In the genomic region with DNA sequence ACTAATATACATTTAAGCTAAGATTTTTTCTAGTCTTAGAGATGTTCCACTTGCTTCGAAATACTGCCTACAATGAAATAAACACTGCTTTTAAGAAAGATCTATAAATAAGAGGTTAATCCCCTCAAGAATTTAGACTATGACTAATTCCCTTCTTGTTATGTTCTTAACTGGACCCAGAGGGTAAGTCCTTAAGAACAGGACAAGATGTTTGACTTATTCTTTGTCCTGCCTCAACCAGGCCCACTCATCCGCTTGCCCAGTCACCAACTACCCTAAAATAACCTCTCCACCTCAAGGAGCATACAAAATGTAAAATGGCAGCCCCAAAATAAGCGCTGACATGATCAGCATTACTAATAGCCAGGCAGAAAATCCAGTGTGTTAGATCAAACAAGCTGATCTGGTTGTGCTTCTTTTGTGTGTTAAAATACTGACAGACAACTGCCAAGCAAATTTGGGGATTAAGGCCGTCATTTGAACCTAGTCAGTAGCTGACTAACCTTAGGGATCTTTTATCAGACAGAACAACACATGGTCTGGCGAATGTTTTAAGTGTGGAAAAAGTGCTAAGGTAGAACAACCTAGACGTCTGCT, we compare ENCODE assay signal across 1 cellular context.
TF ChIP-seq lines count a peak whose summit lies in the region.

No MANE protein-coding gene starts in this region.

TF ChIP-seq in IMR-90, 13 proteins besides CTCF, POLR2A, EP300 and RAD21 (continued from another document):
- no peak for TF ChIP-seq RCOR1 (IDR thresholded peaks at IDR 0.05; ENCODE audit: insufficient replicate concordance, low read length)
- TF ChIP-seq CHD1 (IDR thresholded peaks at IDR 0.05; ENCODE audit: low read depth, low read length), result no peak
- TF ChIP-seq, protein P1, sequence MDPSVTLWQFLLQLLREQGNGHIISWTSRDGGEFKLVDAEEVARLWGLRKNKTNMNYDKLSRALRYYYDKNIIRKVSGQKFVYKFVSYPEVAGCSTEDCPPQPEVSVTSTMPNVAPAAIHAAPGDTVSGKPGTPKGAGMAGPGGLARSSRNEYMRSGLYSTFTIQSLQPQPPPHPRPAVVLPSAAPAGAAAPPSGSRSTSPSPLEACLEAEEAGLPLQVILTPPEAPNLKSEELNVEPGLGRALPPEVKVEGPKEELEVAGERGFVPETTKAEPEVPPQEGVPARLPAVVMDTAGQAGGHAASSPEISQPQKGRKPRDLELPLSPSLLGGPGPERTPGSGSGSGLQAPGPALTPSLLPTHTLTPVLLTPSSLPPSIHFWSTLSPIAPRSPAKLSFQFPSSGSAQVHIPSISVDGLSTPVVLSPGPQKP (IDR thresholded peaks at IDR 0.05; ENCODE audit: borderline replicate concordance, low read depth, low read length), result no peak
- no peak for TF ChIP-seq NFE2L2 (IDR thresholded peaks at IDR 0.05; ENCODE audit: low read depth, low read length)
- TF ChIP-seq FOS (IDR thresholded peaks at IDR 0.05; ENCODE audit: low read depth, low read length), result no peak
- no peak for TF ChIP-seq BHLHE40 (IDR thresholded peaks at IDR 0.05; ENCODE audit: low read depth, low read length)
- TF ChIP-seq CEBPB (IDR thresholded peaks at IDR 0.05; ENCODE audit: low read depth, low read length), result no peak
- TF ChIP-seq, protein P2, sequence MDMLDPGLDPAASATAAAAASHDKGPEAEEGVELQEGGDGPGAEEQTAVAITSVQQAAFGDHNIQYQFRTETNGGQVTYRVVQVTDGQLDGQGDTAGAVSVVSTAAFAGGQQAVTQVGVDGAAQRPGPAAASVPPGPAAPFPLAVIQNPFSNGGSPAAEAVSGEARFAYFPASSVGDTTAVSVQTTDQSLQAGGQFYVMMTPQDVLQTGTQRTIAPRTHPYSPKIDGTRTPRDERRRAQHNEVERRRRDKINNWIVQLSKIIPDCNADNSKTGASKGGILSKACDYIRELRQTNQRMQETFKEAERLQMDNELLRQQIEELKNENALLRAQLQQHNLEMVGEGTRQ (IDR thresholded peaks at IDR 0.05; ENCODE audit: low read depth, low read length), result no peak
- TF ChIP-seq SMC3 (IDR thresholded peaks at IDR 0.05; ENCODE audit: low read depth, low read length), result no peak
- no peak for TF ChIP-seq RFX5 (IDR thresholded peaks at IDR 0.05; ENCODE audit: low read depth, low read length)
- no peak for TF ChIP-seq MAZ (IDR thresholded peaks at IDR 0.05; ENCODE audit: borderline replicate concordance, low read depth, low read length)
- no peak for TF ChIP-seq MAFK (IDR thresholded peaks at IDR 0.05; ENCODE audit: low read depth, low read length)
TF ChIP-seq in IMR-90: peak in this region for 0.
